In the genomic region with DNA sequence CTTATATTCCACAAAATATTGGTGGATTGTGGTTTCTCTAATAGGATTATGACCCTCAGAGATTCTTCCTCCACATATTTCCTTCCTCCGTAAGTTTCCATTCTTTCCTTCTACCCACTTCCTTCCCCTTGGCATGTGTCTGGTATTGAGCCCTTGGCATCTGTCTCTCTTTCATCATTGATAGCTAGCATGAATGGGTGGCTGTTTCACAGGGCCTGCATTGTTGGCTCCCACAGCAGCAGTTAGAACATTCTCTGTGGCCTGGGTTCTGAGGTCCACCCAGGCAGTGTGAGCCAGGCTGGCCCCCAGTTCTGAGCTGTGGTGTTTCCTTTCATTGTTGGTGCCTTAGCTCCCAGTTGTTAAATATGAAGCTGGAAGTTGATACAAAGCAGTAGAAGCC, we compare ENCODE assay signal across 16 cellular contexts.
DNase-seq lines count a peak whose midpoint lies in the region; ATAC-seq and TF ChIP-seq lines count a peak whose summit lies in the region.
"Had no signal": no experiment of that assay in that cellular context is flagged by ENCODE, and none has a peak within 500 bp of the region (broad histone marks: within the 10 kb centered on the region; RNA-seq: fewer than 3 reads in every experiment).

No MANE protein-coding gene starts in this region.

- peaks cover 2% of the 10 kb centered on the region for H3K9me3 Mint-ChIP-seq in MCF 10A (ENCODE audit: unreplicated experiment)
- H3K9me3 Mint-ChIP-seq: activated naive CD4-positive, alpha-beta T cell treated with anti-CD3 and anti-CD28 coated beads for 36 hours had no signal

- H3K4me1 Mint-ChIP-seq in MCF 10A (ENCODE audit: insufficient read depth, unreplicated experiment), result peaks cover 5% of the 10 kb centered on the region

- TF ChIP-seq POLR2A in breast epithelium (IDR thresholded peaks at IDR 0.05), result no peak

- no peaks in the 10 kb centered on the region for H3K27me3 ChIP-seq in breast epithelium
- no peaks in the 10 kb centered on the region for H3K27me3 ChIP-seq in muscle layer of duodenum (ENCODE audit: low read depth, low read length)
- no peaks in the 10 kb centered on the region for H3K27me3 ChIP-seq in thoracic aorta (replicated peaks; ENCODE audit: insufficient read depth)
- H3K27me3 ChIP-seq: SJSA1 had no signal

- POLR2A ChIA-PET in MCF 10A (lab: Yijun Ruan, JAX), result no interaction called here

- H3K4me3 ChIP-seq in breast epithelium, result no peak overlapping the region
- H3K4me3 ChIP-seq in muscle layer of duodenum (ENCODE audit: low read depth in 1 of 2, low read length in 2 of 2), result no peak overlapping the region
- H3K4me3 ChIP-seq in thoracic aorta, result no peak overlapping the region
- H3K4me3 ChIP-seq: SJSA1 had no signal

- DNase-seq in breast epithelium (ENCODE audit: low spot score in 2 of 2), result peak in 1 of 2 donors; percentile 55
- no peak for DNase-seq in MCF 10A (ENCODE audit: unreplicated experiment)
- no peak for DNase-seq in thoracic aorta (ENCODE audit: low spot score)
- DNase-seq in NCI-H146 treated with DMSO at 0.1 percent for 48 hours (lab: John Stamatoyannopoulos, UW; ENCODE audit: unreplicated experiment), result no peak
- DNase-seq: 8988T; activated naive CD4-positive, alpha-beta T cell treated with anti-CD3 and anti-CD28 coated beads for 36 hours; Calu3; MM.1S; NCI-H2081 treated with DMSO at 0.1 percent for 48 hours; stimulated activated naive CD4-positive, alpha-beta T cell had no signal

- no peak overlapping the region for H3K27ac Mint-ChIP-seq in MCF 10A (ENCODE audit: low read depth, unreplicated experiment)
- H3K27ac Mint-ChIP-seq: activated naive CD4-positive, alpha-beta T cell treated with anti-CD3 and anti-CD28 coated beads for 36 hours had no signal

- BruUV-seq in MCF 10A (replicated peaks; lab: Mats Ljungman, UMichigan), result no TSS peak

- H3K27ac ChIP-seq in breast epithelium (peak overlapping the region; percentile 57 to 60), cingulate gyrus (ENCODE audit: low read depth, low read length) (peak overlapping the region; percentile 92), muscle layer of duodenum (ENCODE audit: low read length) (peak overlapping the region; percentile 27), thoracic aorta (peak overlapping the region; percentile 9 to 47)
- H3K27ac ChIP-seq: SJSA1 had no signal

- intact Hi-C loops in breast epithelium (cut with DNase I; ENCODE audit: low total_unique reads), result no loop called here
- intact Hi-C loops in MCF 10A (cut with micrococcal nuclease), result no loop called here

- H3K4me3 Mint-ChIP-seq in MCF 10A (ENCODE audit: unreplicated experiment), result no peak overlapping the region
- H3K4me3 Mint-ChIP-seq: activated naive CD4-positive, alpha-beta T cell treated with anti-CD3 and anti-CD28 coated beads for 36 hours had no signal

- no peak for ATAC-seq in thoracic aorta (ENCODE audit: insufficient number of reproducible peaks, low FRiP score, low read depth)
- ATAC-seq in GM21447 (IDR thresholded peaks at IDR 0.05; ENCODE audit: unreplicated experiment), result no peak
- no peak for ATAC-seq in GM21529 (IDR thresholded peaks at IDR 0.05; ENCODE audit: unreplicated experiment)
- ATAC-seq: HCT116 had no signal

- H3K9me3 ChIP-seq in breast epithelium, result no peaks in the 10 kb centered on the region
- no peaks in the 10 kb centered on the region for H3K9me3 ChIP-seq in muscle layer of duodenum (ENCODE audit: control insufficient read depth in 1 of 2, low read length in 2 of 2)
- no peaks in the 10 kb centered on the region for H3K9me3 ChIP-seq in thoracic aorta
- H3K9me3 ChIP-seq: SJSA1 had no signal

- H3K36me3 ChIP-seq in breast epithelium (no peaks in the 10 kb centered on the region), muscle layer of duodenum (ENCODE audit: control insufficient read depth in 1 of 2, insufficient read depth in 2 of 2, low read length in 2 of 2) (no peaks in the 10 kb centered on the region), thoracic aorta (no peaks in the 10 kb centered on the region)
- H3K36me3 ChIP-seq: SJSA1 had no signal

- CTCF ChIA-PET in MCF 10A (lab: Yijun Ruan, JAX), result interaction anchor here (0.7 kb wide), 1 partner anchor 227 kb away, joined by 3 read pairs; no protein-coding TSS in a partner anchor

- peaks cover 8% of the 10 kb centered on the region for H3K36me3 Mint-ChIP-seq in MCF 10A (ENCODE audit: insufficient read depth, unreplicated experiment)

- no peaks in the 10 kb centered on the region for H3K27me3 Mint-ChIP-seq in MCF 10A (ENCODE audit: insufficient read depth, unreplicated experiment)

- TF ChIP-seq CTCF in breast epithelium (IDR thresholded peaks at IDR 0.05), result no peak
- no peak for TF ChIP-seq CTCF in MCF 10A (IDR thresholded peaks at IDR 0.05; ENCODE audit: unreplicated experiment)
- TF ChIP-seq CTCF in thoracic aorta (IDR thresholded peaks at IDR 0.05), result no peak

- H3K4me1 ChIP-seq in breast epithelium (peaks cover 14% of the 10 kb centered on the region in 2 donors), muscle layer of duodenum (ENCODE audit: control insufficient read depth in 1 of 2, insufficient read depth in 2 of 2, low read length in 2 of 2) (peaks cover 11 to 29% of the 10 kb centered on the region in 2 donors), thoracic aorta (ENCODE audit: control insufficient read depth in 1 of 2, low read depth in 2 of 2) (peaks cover 3 to 29% of the 10 kb centered on the region in 2 donors)

Comparison
In these comparisons a context has a peak if more than half of its experiments do, and no peak if none do; other contexts are left out.
1. H3K27ac ChIP-seq: peak in every context shown above with its lines; median percentile 92 in cingulate gyrus; 58 in breast epithelium; 28 in thoracic aorta; 27 in muscle layer of duodenum.